Comparison of ENCODE assay signal across 8 cellular contexts in the genomic region with DNA sequence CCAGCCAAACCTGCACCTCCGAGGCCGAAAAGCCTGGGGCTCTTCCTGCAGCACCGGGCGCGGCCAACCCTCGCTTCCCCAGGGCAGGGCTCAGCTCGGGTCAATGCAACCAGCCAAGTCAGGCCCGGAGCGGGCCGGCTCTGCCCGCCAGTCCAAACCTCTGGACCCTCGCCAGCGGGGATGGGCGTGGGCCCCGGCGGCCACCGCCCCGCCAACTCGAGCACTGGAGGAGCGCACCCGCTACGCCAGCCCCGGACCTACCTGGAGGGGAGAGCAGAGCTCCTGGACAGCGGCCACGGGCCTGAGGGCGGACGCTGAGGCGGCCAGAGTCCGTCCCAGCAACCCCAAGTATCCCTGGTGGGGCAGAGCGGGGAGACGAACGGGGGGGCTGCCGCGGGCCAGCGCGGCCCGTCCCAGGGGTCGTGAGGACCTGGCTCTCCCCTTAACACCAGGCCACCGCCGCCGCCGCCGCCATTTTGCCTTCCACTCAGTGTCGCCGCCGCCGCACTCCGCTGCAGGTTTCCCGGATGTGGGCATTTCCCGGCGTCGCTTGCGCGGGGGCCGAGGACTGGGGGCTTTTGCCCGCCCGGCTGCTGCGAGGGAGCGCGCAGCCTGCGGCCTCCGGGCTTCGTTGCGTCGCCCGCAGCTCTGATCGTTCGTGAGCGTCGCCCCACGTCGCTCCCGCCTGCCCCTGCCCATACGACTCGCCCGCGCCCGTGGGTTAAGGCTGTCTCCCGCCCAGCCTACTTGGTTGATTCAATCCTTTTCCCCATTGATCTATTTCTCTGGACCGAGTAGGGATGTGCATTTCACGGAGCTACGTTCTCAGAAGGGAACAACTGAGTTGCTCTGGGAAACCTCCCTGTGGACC.
A peak's percentile ranks its signal among the peaks of the same experiment; 100 is the strongest.
DNase-seq lines count a peak whose midpoint lies in the region; ATAC-seq lines count a peak whose summit lies in the region.

Gene LATS1, minus strand, starts transcription at position 514 of the 871 bp plus-strand sequence. CDS start 15,975 bp downstream, outside the sequence.

- ATAC-seq in GM19468 (IDR thresholded peaks at IDR 0.05; ENCODE audit: extremely low read depth, unreplicated experiment) = peak; percentile 83

- DNase-seq in CMK (ENCODE audit: low read depth) (peak; percentile 41), HS-27A (ENCODE audit: low read depth) (peak; percentile 77), medulla oblongata (ENCODE audit: extremely low spot score) (peak; percentile 83)
- peak; percentile 83 for DNase-seq in NK-92 treated with Interleukin-12 subunit alpha and Interleukin-12 subunit beta, amount 100 ng/mL, for 24 hours (lab: John Stamatoyannopoulos, UW)
- peak; percentile 97 for DNase-seq in activated CD8-positive, alpha-beta memory T cell treated with anti-CD3 and anti-CD28 coated beads for 24 hours
- peak; percentile 90 for DNase-seq in effector CD8-positive, alpha-beta T cell (lab: John Stamatoyannopoulos, UW)
- DNase-seq in stimulated activated CD8-positive, alpha-beta memory T cell treated with anti-CD3 and anti-CD28 coated beads, Interleukin-12 subunit alpha, Interleukin-12 subunit beta, amount 100 ng/mL, for 1 hour (ENCODE audit: low read depth) = peak; percentile 90

Comparison
In these comparisons a context has a peak if more than half of its experiments do, and no peak if none do; other contexts are left out.
1. Peak in every context shown above with its lines: DNase-seq and ATAC-seq.
2. DNase-seq: peak in every context shown above with its lines; median percentile 97 in activated CD8-positive, alpha-beta memory T cell treated with anti-CD3 and anti-CD28 coated beads for 24 hours; 90 in effector CD8-positive, alpha-beta T cell; 90 in stimulated activated CD8-positive, alpha-beta memory T cell treated with anti-CD3 and anti-CD28 coated beads, Interleukin-12 subunit alpha, Interleukin-12 subunit beta, amount 100 ng/mL, for 1 hour; 83 in NK-92 treated with Interleukin-12 subunit alpha and Interleukin-12 subunit beta, amount 100 ng/mL, for 24 hours; 83 in medulla oblongata; 77 in HS-27A; 41 in CMK.